ENCODE assay signal across 10 cellular contexts in genomic region chr6:18359237-18359885, GRCh38. TPM values are rescaled to one million over a fixed set of nuclear protein-coding genes. Genes with fewer than 3 reads are reported as not detected.
A peak's percentile ranks its signal among the peaks of the same experiment; 100 is the strongest.
DNase-seq lines count a peak whose midpoint lies in the region; ATAC-seq and TF ChIP-seq lines count a peak whose summit lies in the region.
"Had no signal": no experiment of that assay in that cellular context is flagged by ENCODE, and none has a peak within 500 bp of the region (broad histone marks: within the 10 kb centered on the region; RNA-seq: fewer than 3 reads in every experiment).

No MANE protein-coding gene starts in this region.

- TF ChIP-seq CTCF in GM10266 (IDR thresholded peaks at IDR 0.05; ENCODE audit: control insufficient read depth, insufficient read depth, low read depth, missing control alignments) (no peak), coronary artery (IDR thresholded peaks at IDR 0.05) (no peak), endothelial cell (IDR thresholded peaks at IDR 0.05; ENCODE audit: unreplicated experiment) (no peak)

- H3K27ac Mint-ChIP-seq in endothelial cell (ENCODE audit: unreplicated experiment): no peak overlapping the region
- H3K27ac Mint-ChIP-seq: CD4-positive, alpha-beta T cell had no signal

- peaks cover 6% of the 10 kb centered on the region for H3K36me3 Mint-ChIP-seq in endothelial cell (ENCODE audit: low read depth, unreplicated experiment)

- H3K27me3 Mint-ChIP-seq in endothelial cell (ENCODE audit: unreplicated experiment): no peaks in the 10 kb centered on the region

- H3K27ac ChIP-seq in cingulate gyrus (ENCODE audit: low read depth, low read length): peak overlapping the region; percentile 29
- peak overlapping the region in 1 of 2 donors; percentile 49 for H3K27ac ChIP-seq in coronary artery
- H3K27ac ChIP-seq: neutrophil had no signal

- H3K4me1 Mint-ChIP-seq in endothelial cell (ENCODE audit: unreplicated experiment): no peaks in the 10 kb centered on the region

- peaks cover 7% of the 10 kb centered on the region for H3K9me3 Mint-ChIP-seq in endothelial cell (ENCODE audit: unreplicated experiment)

- H3K4me3 Mint-ChIP-seq in endothelial cell (ENCODE audit: unreplicated experiment): no peak overlapping the region
- H3K4me3 Mint-ChIP-seq: CD4-positive, alpha-beta T cell had no signal

- ATAC-seq in GM19463 (IDR thresholded peaks at IDR 0.05; ENCODE audit: unreplicated experiment) (peak; percentile 90), HG03060 (IDR thresholded peaks at IDR 0.05; ENCODE audit: low read depth, unreplicated experiment) (peak; percentile 99)

- DNase-seq in GM10266 (ENCODE audit: extremely low spot score) (peak; percentile 22), T-helper 2 cell (no peak), coronary artery (ENCODE audit: low spot score) (no peak), cerebellum (ENCODE audit: low spot score) (no peak), endothelial cell (ENCODE audit: low spot score) (no peak)
- DNase-seq: CD4-positive, alpha-beta T cell had no signal

- H3K4me3 ChIP-seq in coronary artery: no peak overlapping the region

RNA-seq across cellular contexts. Expression of gene RNF144B, which starts 27.8 kb away (rescaled TPM):
- total RNA-seq in cerebellum: 3.3 TPM
- 23.2 TPM for total RNA-seq in endothelial cell (ENCODE audit: unreplicated experiment)
